In the genomic region with DNA sequence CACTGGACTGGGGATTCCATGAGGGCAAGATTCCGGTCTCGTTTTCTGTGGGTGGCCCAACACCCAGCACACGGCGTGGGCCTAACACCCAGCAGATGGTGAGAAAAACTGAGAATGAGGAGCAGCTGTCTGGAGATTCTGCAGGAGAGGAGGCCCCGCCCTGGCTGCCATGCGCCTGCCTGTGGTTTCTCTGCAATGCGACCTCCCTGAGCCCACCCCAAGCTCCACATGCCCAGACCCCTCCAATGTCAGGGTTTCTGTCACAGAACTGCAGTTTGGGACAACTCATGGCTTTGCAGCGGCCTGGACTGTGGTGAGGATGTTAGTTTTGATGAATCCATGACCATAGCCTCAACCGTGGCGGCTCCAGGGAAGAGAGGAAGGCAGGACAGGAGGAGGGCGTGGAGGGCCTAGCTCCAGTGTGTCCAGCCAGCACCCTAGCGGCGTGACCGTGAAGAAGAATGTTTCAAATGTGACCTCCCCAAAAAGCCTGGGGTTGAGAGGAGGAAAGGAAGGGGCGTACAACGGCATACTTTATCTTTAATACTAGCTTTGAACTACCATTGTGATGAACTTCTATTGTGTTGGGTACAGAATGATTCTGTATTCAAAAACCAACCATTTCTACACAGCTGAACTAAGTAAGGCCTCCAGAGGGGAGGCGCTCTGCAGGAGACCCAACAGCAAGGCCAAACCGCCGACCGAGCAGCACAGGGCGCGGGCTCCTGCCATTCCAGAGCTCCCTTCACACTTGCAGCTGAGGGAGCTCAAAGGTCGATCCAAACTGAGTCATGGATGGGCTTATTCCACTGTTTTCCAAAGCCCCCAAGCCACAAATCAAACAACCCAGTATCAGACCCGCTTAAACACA, we compare ENCODE assay signal across 13 cellular contexts. TPM values are rescaled to one million over a fixed set of nuclear protein-coding genes. Genes with fewer than 3 reads are reported as not detected.
A peak's percentile ranks its signal among the peaks of the same experiment; 100 is the strongest.
DNase-seq lines count a peak whose midpoint lies in the region; ATAC-seq, FAIRE-seq and TF ChIP-seq lines count a peak whose summit lies in the region.
"Had no signal": no experiment of that assay in that cellular context is flagged by ENCODE, and none has a peak within 500 bp of the region (broad histone marks: within the 10 kb centered on the region; RNA-seq: fewer than 3 reads in every experiment).

No MANE protein-coding gene starts in this region.

- DNase-seq in HepG2 (ENCODE audit: low spot score) (no peak), endodermal cell (peak; percentile 46), omental fat pad (ENCODE audit: low spot score) (peak; percentile 16), HAP-1 (ENCODE audit: low spot score in 2 of 2) (no peak), caudate nucleus (lab: John Stamatoyannopoulos, UW) (no peak), GM13976 (ENCODE audit: low spot score) (no peak)
- no peak for DNase-seq in stimulated activated effector memory CD8-positive, alpha-beta T cell treated with anti-CD3 and anti-CD28 coated beads, Interleukin-12 subunit alpha, Interleukin-12 subunit beta, amount 100 ng/mL, for 72 hours (ENCODE audit: low spot score in 2 of 2)
- DNase-seq: activated CD4-positive, CD25-positive, alpha-beta regulatory T cell treated with anti-CD3 and anti-CD28 coated beads, Interleukin-2, amount 50 U/mL, for 72 hours; activated naive CD4-positive, alpha-beta T cell; left colon; NCI-H526 treated with DMSO at 0.1 percent for 48 hours had no signal

- peaks cover 4% of the 10 kb centered on the region for H3K9me3 Mint-ChIP-seq in endodermal cell
- no peaks in the 10 kb centered on the region for H3K9me3 Mint-ChIP-seq in stimulated activated effector memory CD8-positive, alpha-beta T cell treated with anti-CD3 and anti-CD28 coated beads, Interleukin-12 subunit alpha, Interleukin-12 subunit beta, amount 100 ng/mL, for 72 hours

- in situ Hi-C loops in HepG2 (cut with HindIII; ENCODE audit: extremely low pct_ligation_motif_present, low pct_unique_long_range_greater_than_20kb) (no loop called here), HAP-1 (cut with MboI; ENCODE audit: low sequenced_read_pairs) (no loop called here), GM13976 (cut with MboI; ENCODE audit: low sequenced_read_pairs, unreplicated experiment) (no loop called here)

- TF ChIP-seq RAD21 in liver (IDR thresholded peaks at IDR 0.05) (no peak), HepG2 (CRISPR knock-in tag; IDR thresholded peaks at IDR 0.05) (no peak)

- H2AFZ ChIP-seq in HepG2 (ENCODE audit: low read length) = no peak overlapping the region

- TF ChIP-seq CTCF in liver (IDR thresholded peaks at IDR 0.05; ENCODE audit: low read depth, low read length, missing input control) (no peak), HepG2 (CRISPR knock-in tag; IDR thresholded peaks at IDR 0.05) (no peak), endodermal cell (conservative IDR thresholded peaks at IDR 0.05) (no peak), omental fat pad (IDR thresholded peaks at IDR 0.05) (no peak), GM13976 (IDR thresholded peaks at IDR 0.05; ENCODE audit: borderline replicate concordance, control extremely low read depth, extremely low read depth, insufficient read depth, missing control alignments) (no peak)

- no peaks in the 10 kb centered on the region for H4K20me1 ChIP-seq in HepG2 (ENCODE audit: insufficient read depth, low read length)

- ATAC-seq in HepG2 (no peak), omental fat pad (ENCODE audit: low FRiP score) (no peak)
- ATAC-seq in stimulated activated effector memory CD8-positive, alpha-beta T cell treated with anti-CD3 and anti-CD28 coated beads, Interleukin-12 subunit alpha, Interleukin-12 subunit beta, amount 100 ng/mL, for 72 hours = no peak
- ATAC-seq: left colon had no signal

- 76% methylated on average over 24 of the region's 24 CpGs for WGBS in liver
- WGBS in HepG2 (ENCODE audit: low lambda C conversion rate) = 28% methylated on average over 20 of the region's 24 CpGs
- 80 to 85% methylated on average over 12 to 23 of the region's 24 CpGs for WGBS in endodermal cell (ENCODE audit: insufficient coverage in 1 of 2, insufficient read length in 1 of 2), 2 experiments

- H3K4me3 Mint-ChIP-seq in endodermal cell = peak overlapping the region; percentile 26
- no peak overlapping the region for H3K4me3 Mint-ChIP-seq in stimulated activated effector memory CD8-positive, alpha-beta T cell treated with anti-CD3 and anti-CD28 coated beads, Interleukin-12 subunit alpha, Interleukin-12 subunit beta, amount 100 ng/mL, for 72 hours

- no TSS peak for BruUV-seq in HepG2 (replicated peaks; lab: Mats Ljungman, UMichigan)

- no peak for TF ChIP-seq POLR2A in HepG2 (IDR thresholded peaks at IDR 0.05; ENCODE audit: insufficient read depth in 1 of 2, low read depth in 2 of 2, low read length in 2 of 2)

- TF ChIP-seq EP300 in HepG2 (IDR thresholded peaks at IDR 0.05; ENCODE audit: low read depth in 2 of 2, low read length in 2 of 2) (no peak), HepG2 (CRISPR knock-in tag; IDR thresholded peaks at IDR 0.05; ENCODE audit: borderline replicate concordance) (no peak)

- H3K27ac Mint-ChIP-seq in endodermal cell = no peak overlapping the region
- no peak overlapping the region for H3K27ac Mint-ChIP-seq in stimulated activated effector memory CD8-positive, alpha-beta T cell treated with anti-CD3 and anti-CD28 coated beads, Interleukin-12 subunit alpha, Interleukin-12 subunit beta, amount 100 ng/mL, for 72 hours

- CTCF ChIA-PET in HepG2 (lab: Yijun Ruan, JAX; ENCODE audit: low intra/inter-chr PET ratio, low total read pairs) = no interaction called here

- intact Hi-C loops in HepG2 (cut with micrococcal nuclease; ENCODE audit: unreplicated experiment) = no loop called here

- H3K27me3 ChIP-seq in liver (ENCODE audit: control insufficient read depth in 4 of 4, insufficient read depth in 4 of 4, low read length in 3 of 4) (peaks cover 0 to 4% (median 0%) of the 10 kb centered on the region in 4 donors), HepG2 (ENCODE audit: control insufficient read depth in 1 of 2, insufficient read depth in 2 of 2, low read length in 2 of 2) (peaks cover 2 to 48% of the 10 kb centered on the region in 2 experiments; a peak in 4 of 5 replicates), endodermal cell (ENCODE audit: control insufficient read depth, insufficient read depth, low read length, poor library complexity, severe bottlenecking) (no peaks in the 10 kb centered on the region), HAP-1 (ENCODE audit: low read depth) (no peaks in the 10 kb centered on the region)

- peak overlapping the region; percentile 47 to 54 for H3K27ac ChIP-seq in liver (ENCODE audit: low read depth in 1 of 2, low read length in 2 of 2)
- H3K27ac ChIP-seq in HepG2 (ENCODE audit: extremely low read length, insufficient read depth, low read length) = no peak overlapping the region
- H3K27ac ChIP-seq in endodermal cell (ENCODE audit: low read depth, low read length) = no peak overlapping the region
- H3K27ac ChIP-seq in caudate nucleus (ENCODE audit: low read depth, low read length) = no peak overlapping the region

- H3K27me3 Mint-ChIP-seq in endodermal cell (ENCODE audit: insufficient read depth) = peaks cover 10% of the 10 kb centered on the region

- H3K9ac ChIP-seq in liver (ENCODE audit: low read depth in 1 of 2, low read length in 2 of 2) (no peak overlapping the region), HepG2 (ENCODE audit: insufficient read depth, low read depth, low read length) (no peak overlapping the region), endodermal cell (ENCODE audit: extremely low read depth, low read length, poor library complexity, severe bottlenecking) (no peak overlapping the region)

- peaks cover 24% of the 10 kb centered on the region for H3K36me3 Mint-ChIP-seq in endodermal cell (ENCODE audit: low read depth)
- H3K36me3 Mint-ChIP-seq in stimulated activated effector memory CD8-positive, alpha-beta T cell treated with anti-CD3 and anti-CD28 coated beads, Interleukin-12 subunit alpha, Interleukin-12 subunit beta, amount 100 ng/mL, for 72 hours = no peaks in the 10 kb centered on the region

- H3K9me3 ChIP-seq in liver (ENCODE audit: control insufficient read depth in 4 of 4, low read length in 3 of 4) (no peaks in the 10 kb centered on the region), HepG2 (ENCODE audit: low read length) (no peaks in the 10 kb centered on the region), endodermal cell (ENCODE audit: control insufficient read depth, low read length) (peaks cover 5% of the 10 kb centered on the region), HAP-1 (no peaks in the 10 kb centered on the region)

- no peak overlapping the region for H3K4me2 ChIP-seq in HepG2 (ENCODE audit: low read depth, low read length)

- H3K4me1 ChIP-seq in liver (ENCODE audit: control insufficient read depth in 4 of 4, insufficient read depth in 4 of 4, low read length in 3 of 4) (peaks cover 0 to 9% (median 1%) of the 10 kb centered on the region in 4 donors), HepG2 (ENCODE audit: insufficient read depth, low read length) (no peaks in the 10 kb centered on the region), endodermal cell (ENCODE audit: control insufficient read depth, insufficient read depth, low read length) (peaks cover 3% of the 10 kb centered on the region), HAP-1 (no peaks in the 10 kb centered on the region)

- no peaks in the 10 kb centered on the region for H3K79me2 ChIP-seq in HepG2 (ENCODE audit: insufficient read depth, low read length)

- H3K4me3 ChIP-seq in liver (ENCODE audit: low read depth in 1 of 3, low read length in 3 of 3) (no peak overlapping the region), HepG2 (replicated peaks in 1 of 3; ENCODE audit: insufficient read depth in 1 of 3, low read depth in 2 of 3, low read length in 3 of 3) (no peak overlapping the region), endodermal cell (ENCODE audit: low read length) (no peak overlapping the region), HAP-1 (no peak overlapping the region)

- no peaks in the 10 kb centered on the region for H3K36me3 ChIP-seq in liver (ENCODE audit: control insufficient read depth in 4 of 4, insufficient read depth in 3 of 4, low read depth in 1 of 4, low read length in 3 of 4)
- no peaks in the 10 kb centered on the region for H3K36me3 ChIP-seq in HepG2 (replicated peaks in 1 of 2; ENCODE audit: control insufficient read depth in 1 of 2, insufficient read depth in 2 of 2, low read length in 2 of 2)
- peaks cover 22% of the 10 kb centered on the region for H3K36me3 ChIP-seq in endodermal cell (ENCODE audit: control insufficient read depth, insufficient read depth, low read length)
- H3K36me3 ChIP-seq in HAP-1 (replicated peaks) = no peaks in the 10 kb centered on the region

- no peak for FAIRE-seq in HepG2 (lab: Jason Lieb, UNC)
- FAIRE-seq: GM18507 had no signal

- peaks cover 26% of the 10 kb centered on the region for H3K4me1 Mint-ChIP-seq in endodermal cell
- H3K4me1 Mint-ChIP-seq in stimulated activated effector memory CD8-positive, alpha-beta T cell treated with anti-CD3 and anti-CD28 coated beads, Interleukin-12 subunit alpha, Interleukin-12 subunit beta, amount 100 ng/mL, for 72 hours = no peaks in the 10 kb centered on the region

- POLR2A ChIA-PET in HepG2 (lab: Yijun Ruan, JAX) = no interaction called here

RNA-seq across cellular contexts. Expression of a gene that starts 3.4 kb away (rescaled TPM):
- 10 to 100 TPM; 19.1 to 21.5 TPM for total RNA-seq in liver
- polyA plus RNA-seq in liver = 10 to 100 TPM in 1 of 2 donors, 1 to 10 TPM in 1; 4.2 to 14.7 TPM
- total RNA-seq in HepG2 (2016; rRNA removed; fragmentation: Illumina TruSeq; extraction: Trizol) = not detected in 2 replicates
- not detected in 2 replicates for total RNA-seq in HepG2 (2016; cell fraction: cytosol; rRNA removed; fragmentation: Illumina TruSeq; extraction: Trizol; ENCODE audit: low read depth)
- total RNA-seq in HepG2 (2016; cell fraction: insoluble cytoplasmic fraction; rRNA removed; fragmentation: Illumina TruSeq; extraction: Trizol) = not detected in 2 replicates
- not detected in 2 replicates for total RNA-seq in HepG2 (2016; cell fraction: membrane; rRNA removed; fragmentation: Illumina TruSeq; extraction: Trizol)
- total RNA-seq in HepG2 (2016; cell fraction: nucleus; rRNA removed; fragmentation: Illumina TruSeq; extraction: Trizol) = not detected in 2 replicates
- polyA plus RNA-seq in HepG2 (2011; rRNA removed) = not detected in 2 replicates
- polyA plus RNA-seq in HepG2 (2011; cell fraction: cytosol; rRNA removed) = 0.04 TPM in 1 of 2 replicates, not detected in the other
- not detected in 2 replicates for polyA plus RNA-seq in HepG2 (2011; cell fraction: nucleus; rRNA removed)
- polyA plus RNA-seq in HepG2 (2012) = not detected in 2 replicates
- polyA plus RNA-seq in HepG2 (2016; cell fraction: cytosol; fragmentation: Illumina TruSeq; extraction: Trizol; ENCODE audit: low read depth) = not detected in 2 replicates
- not detected in 2 replicates for polyA plus RNA-seq in HepG2 (2016; cell fraction: insoluble cytoplasmic fraction; fragmentation: Illumina TruSeq; extraction: Trizol; ENCODE audit: low read depth)
- not detected in 2 replicates for polyA plus RNA-seq in HepG2 (2016; cell fraction: membrane; fragmentation: Illumina TruSeq; extraction: Trizol; ENCODE audit: low read depth)
- not detected in 2 replicates for polyA plus RNA-seq in HepG2 (2016; cell fraction: nucleus; fragmentation: Illumina TruSeq; extraction: Trizol; ENCODE audit: insufficient read depth, low read depth)
- polyA minus RNA-seq in HepG2 (2011; rRNA and poly(A)+ RNA removed; ENCODE audit: low replicate concordance) = 8.0 TPM in 1 of 2 replicates, not detected in the other
- 0.53 TPM in 1 of 2 replicates, not detected in the other for polyA minus RNA-seq in HepG2 (2011; cell fraction: cytosol; rRNA and poly(A)+ RNA removed)
- polyA minus RNA-seq in HepG2 (2011; cell fraction: nucleus; rRNA and poly(A)+ RNA removed) = 0.26 TPM in 1 of 2 replicates, not detected in the other
- total RNA-seq in endodermal cell = 100 to 1,000 TPM; 212 to 247 TPM
- 106 TPM for polyA plus RNA-seq in endodermal cell (2013, experiment 1 of 2)
- polyA plus RNA-seq in endodermal cell (2013, experiment 2 of 2) = 104 TPM
- total RNA-seq in omental fat pad = 100 to 1,000 TPM in 2 of 4 donors, 10 to 100 TPM in 2; 81.2 to 228 (median 112) TPM

Comparison
In these comparisons a context has a peak if more than half of its experiments do, and no peak if none do; other contexts are left out.
1. H3K27ac ChIP-seq: peak in liver (2 of 2); none in HepG2 (single experiment), endodermal cell (single experiment) and caudate nucleus (single experiment).
2. RNA of a gene that starts 3.4 kb away (total RNA-seq): 212 to 247 TPM in endodermal cell, 81.2 to 228 TPM in omental fat pad and 19.1 to 21.5 TPM in liver; not detected in HepG2; every median in the first group is over 10 times any median in the second.
3. DNase-seq: peak in endodermal cell (single experiment) and omental fat pad (single experiment); none in HepG2 (single experiment), HAP-1 (0 of 2), stimulated activated effector memory CD8-positive, alpha-beta T cell treated with anti-CD3 and anti-CD28 coated beads, Interleukin-12 subunit alpha, Interleukin-12 subunit beta, amount 100 ng/mL, for 72 hours (0 of 2), caudate nucleus (0 of 61) and GM13976 (single experiment).